18 cellular contexts compared by ENCODE assay signal in the genomic region with DNA sequence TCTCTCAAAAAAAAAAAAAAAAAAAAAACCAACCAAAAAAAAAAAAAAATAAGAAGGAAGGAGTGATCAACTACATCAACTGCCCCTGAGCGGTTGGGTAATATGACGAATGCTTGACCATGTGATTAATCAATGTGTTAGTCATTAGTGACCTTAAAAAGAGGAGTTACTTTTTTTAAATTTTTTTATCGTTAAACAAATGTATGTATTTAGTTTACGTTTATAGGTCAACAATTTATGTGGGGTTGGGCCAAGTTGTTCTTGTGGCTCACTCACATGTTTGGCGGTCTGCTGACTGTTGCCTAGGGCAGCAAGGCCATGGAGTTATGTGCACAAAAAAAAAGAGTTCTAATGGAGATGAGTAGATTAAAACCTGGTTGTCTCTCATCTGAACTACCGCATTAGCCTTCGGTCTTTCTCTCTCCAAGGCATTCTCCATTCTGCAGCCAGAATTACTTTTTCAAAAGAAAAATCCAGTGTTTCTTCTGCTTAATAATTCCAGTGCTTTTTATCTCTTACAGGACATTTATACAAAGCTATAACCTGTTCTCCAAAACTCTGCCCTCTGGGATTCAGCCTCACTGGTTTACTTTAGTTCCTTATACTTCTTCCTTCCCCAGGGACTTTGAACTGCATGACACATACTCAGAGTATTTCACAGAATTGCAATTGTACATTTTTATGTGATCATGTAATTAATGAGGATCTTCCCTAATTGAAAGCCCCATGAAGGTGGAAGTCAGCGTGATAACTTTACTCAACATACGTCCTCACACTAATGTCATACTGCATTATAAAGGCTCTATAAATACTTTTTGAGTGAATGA.
DNase-seq lines count a peak whose midpoint lies in the region; ATAC-seq and TF ChIP-seq lines count a peak whose summit lies in the region.
"Had no signal": no experiment of that assay in that cellular context is flagged by ENCODE, and none has a peak within 500 bp of the region (broad histone marks: within the 10 kb centered on the region; RNA-seq: fewer than 3 reads in every experiment).

No MANE protein-coding gene starts in this region.

- H3K4me1 ChIP-seq in foreskin keratinocyte: peaks cover 19% of the 10 kb centered on the region
- H3K4me1 ChIP-seq: right lobe of liver had no signal

- no peak overlapping the region for H3K27ac ChIP-seq in foreskin keratinocyte
- H3K27ac ChIP-seq: 22Rv1, HL-60, right lobe of liver had no signal

- TF ChIP-seq CTCF in foreskin keratinocyte (conservative IDR thresholded peaks at IDR 0.05): no peak

- H3K27me3 ChIP-seq in foreskin keratinocyte: no peaks in the 10 kb centered on the region
- H3K27me3 ChIP-seq: right lobe of liver had no signal

- DNase-seq in SIG-M5 treated with dmso at 0.1 percent for 504 hours (lab: John Stamatoyannopoulos, UW; ENCODE audit: unreplicated experiment) (peak; percentile 14), SIG-M5 (lab: John Stamatoyannopoulos, UW) (no peak), astrocyte of the hippocampus (ENCODE audit: low read depth, low spot score) (peak; percentile 21), foreskin keratinocyte (peak in 1 of 2 donors; percentile 53), OCI-M2 (lab: John Stamatoyannopoulos, UW; ENCODE audit: unreplicated experiment) (no peak), DMS153 treated with DMSO at 0.1 percent for 48 hours (lab: John Stamatoyannopoulos, UW; ENCODE audit: unreplicated experiment) (no peak), mesenteric fat pad (ENCODE audit: low spot score) (no peak)
- DNase-seq: amygdala; effector CD8-positive, alpha-beta T cell; hippocampal formation; Karpas-422; left ventricle myocardium superior; NCI-H2029; right lobe of liver; stimulated activated naive B cell treated with anti-CD40 and anti-IgM and Interleukin-4, amounts not matched to agents 10 μg/mL and 1 μg/mL and 100 μg/mL, for 72 hours had no signal

- ATAC-seq in foreskin keratinocyte (peak; percentile 34), GM18907 (IDR thresholded peaks at IDR 0.05; ENCODE audit: unreplicated experiment) (no peak)
- ATAC-seq: left ventricle myocardium superior; stimulated activated naive B cell treated with anti-CD40 and anti-IgM and Interleukin-4, amounts not matched to agents 10 μg/mL and 1 μg/mL and 100 μg/mL, for 72 hours had no signal

Comparison
In these comparisons a context has a peak if more than half of its experiments do, and no peak if none do; other contexts are left out.
1. DNase-seq: peak in SIG-M5 treated with dmso at 0.1 percent for 504 hours (single experiment) and astrocyte of the hippocampus (single experiment); none in SIG-M5 (single experiment), OCI-M2 (single experiment), DMS153 treated with DMSO at 0.1 percent for 48 hours (single experiment) and mesenteric fat pad (single experiment).